In the genomic region with DNA sequence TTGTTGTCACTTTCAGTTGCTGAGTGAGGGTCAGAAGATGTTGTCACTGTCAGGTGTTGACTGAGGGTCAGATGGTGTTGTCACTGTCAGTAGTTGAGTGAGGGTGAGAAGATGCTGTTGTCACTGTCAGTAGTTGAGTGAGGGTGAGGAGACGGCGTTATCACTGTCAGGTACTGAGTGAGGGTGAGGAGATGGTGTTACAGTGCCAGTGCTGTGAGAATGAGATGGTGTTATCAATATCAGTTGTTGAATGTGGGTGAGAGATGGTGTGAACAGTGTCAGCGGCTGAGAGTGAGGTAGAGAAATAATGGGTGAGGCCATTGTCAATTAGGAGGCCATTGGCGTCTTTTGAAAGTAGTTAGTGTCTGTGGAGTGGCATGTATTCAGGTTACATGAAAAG, we compare ENCODE assay signal across 13 cellular contexts. TPM values are rescaled to one million over a fixed set of nuclear protein-coding genes. Genes with fewer than 3 reads are reported as not detected.
DNase-seq lines count a peak whose midpoint lies in the region; ATAC-seq and TF ChIP-seq lines count a peak whose summit lies in the region.
"Had no signal": no experiment of that assay in that cellular context is flagged by ENCODE, and none has a peak within 500 bp of the region (broad histone marks: within the 10 kb centered on the region; RNA-seq: fewer than 3 reads in every experiment).

No MANE protein-coding gene starts in this region.

- H3K9me3 ChIP-seq in OCI-LY1 (ENCODE audit: low read length) = no peaks in the 10 kb centered on the region; the same call in 1 of the 2 replicates
- no peaks in the 10 kb centered on the region for H3K9me3 ChIP-seq in parathyroid adenoma (ENCODE audit: control insufficient read depth, low read length)
- no peaks in the 10 kb centered on the region for H3K9me3 ChIP-seq in tibial nerve
- H3K9me3 ChIP-seq: colonic mucosa, left lung had no signal

- CTCF ChIA-PET in activated CD4-positive, alpha-beta T cell treated with anti-CD3 and anti-CD28 coated beads for 36 hours (lab: Charles Lee) = interaction anchor here (0.6 to 0.9 kb wide), 2 partner anchors 58 to 966 kb away, joined by 3 to 4 read pairs; no protein-coding TSS in a partner anchor

- H3K4me1 ChIP-seq in OCI-LY1 (ENCODE audit: insufficient read depth, low read length, severe bottlenecking) = peaks cover 20% of the 10 kb centered on the region
- peaks cover 6% of the 10 kb centered on the region for H3K4me1 ChIP-seq in parathyroid adenoma
- peaks cover 0 to 20% (median 3%) of the 10 kb centered on the region in 4 donors for H3K4me1 ChIP-seq in tibial nerve

- H4K20me1 ChIP-seq in OCI-LY1 (ENCODE audit: insufficient read depth, low read length) = no peaks in the 10 kb centered on the region

- TF ChIP-seq EP300 in tibial nerve (IDR thresholded peaks at IDR 0.05) = no peak

- intact Hi-C loops in activated CD4-positive, alpha-beta T cell treated with anti-CD3 and anti-CD28 coated beads for 36 hours (cut with DNase I, micrococcal nuclease) = loop anchor here (2.0 to 5.0 kb wide), 5 partner anchors 90 to 1041 kb away; partner anchors contain the start of genes ADNP2 (in 1 of the 2), RBFA (in 1 of the 2) and SLC66A2 (in 1 of the 2)

- no peak for ATAC-seq in activated CD4-positive, alpha-beta T cell treated with anti-CD3 and anti-CD28 coated beads for 36 hours
- ATAC-seq in GM21390 (IDR thresholded peaks at IDR 0.05; ENCODE audit: unreplicated experiment) = no peak

- peak overlapping the region; percentile 87 for H3K4me3 Mint-ChIP-seq in activated CD4-positive, alpha-beta T cell treated with anti-CD3 and anti-CD28 coated beads for 36 hours

- peak overlapping the region; percentile 71; the same call in 1 of the 2 replicates for H3K4me2 ChIP-seq in OCI-LY1 (ENCODE audit: low read length)
- H3K4me2 ChIP-seq in parathyroid adenoma (ENCODE audit: low read length) = no peak overlapping the region

- H3K79me2 ChIP-seq in OCI-LY1 (ENCODE audit: insufficient read depth, low read length) (peaks cover 25% of the 10 kb centered on the region), parathyroid adenoma (peaks cover 4% of the 10 kb centered on the region)

- H3K9me2 ChIP-seq in OCI-LY1 (ENCODE audit: low read depth, low read length) = no peaks in the 10 kb centered on the region

- TF ChIP-seq CTCF in OCI-LY1 (IDR thresholded peaks at IDR 0.05; ENCODE audit: low read length) (no peak), parathyroid adenoma (IDR thresholded peaks at IDR 0.05) (no peak), tibial nerve (IDR thresholded peaks at IDR 0.05) (no peak)

- H3F3A ChIP-seq in OCI-LY1 (ENCODE audit: insufficient read depth, low read length) = no peaks in the 10 kb centered on the region

- no peak for DNase-seq in activated CD4-positive, alpha-beta T cell treated with anti-CD3 and anti-CD28 coated beads for 36 hours
- DNase-seq in activated CD4-positive, alpha-beta T cell treated with anti-CD3 and anti-CD28 coated beads, Interleukin-2, amount 50 U/mL, for 4 hours = no peak
- DNase-seq in cerebellar cortex (ENCODE audit: low spot score) (peak; percentile 3), tibial nerve (ENCODE audit: low spot score in 2 of 2) (no peak), NCI-H1048 (lab: John Stamatoyannopoulos, UW) (no peak)
- DNase-seq: colonic mucosa, H7, KG1, left lung, NCI-H187 treated with DMSO at 0.1 percent for 48 hours had no signal

- H3K36me3 Mint-ChIP-seq in activated CD4-positive, alpha-beta T cell treated with anti-CD3 and anti-CD28 coated beads for 36 hours (ENCODE audit: low read depth) = peaks cover 36% of the 10 kb centered on the region

- no peaks in the 10 kb centered on the region; the same call in 1 of the 2 replicates for H3K27me3 ChIP-seq in OCI-LY1 (ENCODE audit: insufficient read depth, low read length)
- H3K27me3 ChIP-seq in parathyroid adenoma (ENCODE audit: control insufficient read depth, insufficient read depth, low read length) = no peaks in the 10 kb centered on the region
- H3K27me3 ChIP-seq in tibial nerve = no peaks in the 10 kb centered on the region
- H3K27me3 ChIP-seq: colonic mucosa, left lung had no signal

- H3K4me3 ChIP-seq in OCI-LY1 (ENCODE audit: low read depth, low read length, poor library complexity, severe bottlenecking) (no peak overlapping the region), parathyroid adenoma (ENCODE audit: low read depth, low read length) (no peak overlapping the region), tibial nerve (no peak overlapping the region)

- H3K27me3 Mint-ChIP-seq in activated CD4-positive, alpha-beta T cell treated with anti-CD3 and anti-CD28 coated beads for 36 hours = peaks cover 11% of the 10 kb centered on the region

- WGBS in tibial nerve, 2 donors = 95 to 98% methylated on average over 4 of the region's 4 CpGs

- H3K27ac Mint-ChIP-seq in activated CD4-positive, alpha-beta T cell treated with anti-CD3 and anti-CD28 coated beads for 36 hours = peak overlapping the region; percentile 49

- H3K4me1 Mint-ChIP-seq in activated CD4-positive, alpha-beta T cell treated with anti-CD3 and anti-CD28 coated beads for 36 hours = peaks cover 27% of the 10 kb centered on the region

- H3K36me3 ChIP-seq in OCI-LY1 (ENCODE audit: insufficient read depth, low read length) (no peaks in the 10 kb centered on the region; the same call in 1 of the 2 replicates), parathyroid adenoma (ENCODE audit: control insufficient read depth, insufficient read depth, low read length) (no peaks in the 10 kb centered on the region), tibial nerve (peaks cover 0 to 2% (median 0%) of the 10 kb centered on the region in 3 donors)
- H3K36me3 ChIP-seq: colonic mucosa, left lung had no signal

- no peak overlapping the region for H3K27ac ChIP-seq in OCI-LY1 (ENCODE audit: low read depth, low read length, poor library complexity, severe bottlenecking)
- H3K27ac ChIP-seq in parathyroid adenoma = no peak overlapping the region
- peak overlapping the region in 1 of 4 donors; percentile 98 for H3K27ac ChIP-seq in tibial nerve

- no peak overlapping the region for H2AFZ ChIP-seq in OCI-LY1 (ENCODE audit: low read length)
- H2AFZ ChIP-seq in parathyroid adenoma = peak overlapping the region; percentile 94

- POLR2A ChIA-PET in activated CD4-positive, alpha-beta T cell treated with anti-CD3 and anti-CD28 coated beads for 36 hours (lab: Charles Lee) = no interaction called here

- no peak for TF ChIP-seq POLR2A in tibial nerve (IDR thresholded peaks at IDR 0.05)

- peaks cover 23% of the 10 kb centered on the region for H3K9me3 Mint-ChIP-seq in activated CD4-positive, alpha-beta T cell treated with anti-CD3 and anti-CD28 coated beads for 36 hours (ENCODE audit: low read depth)

- H3K9ac ChIP-seq in OCI-LY1 (ENCODE audit: low read length) = no peak overlapping the region
- H3K9ac ChIP-seq in parathyroid adenoma = no peak overlapping the region

RNA-seq across cellular contexts. Expression of gene ATP9B, which starts 1.6 kb away (rescaled TPM):
- total RNA-seq in activated CD4-positive, alpha-beta T cell treated with anti-CD3 and anti-CD28 coated beads for 36 hours = 10 to 100 TPM; 19.4 to 20.8 TPM
- total RNA-seq in tibial nerve = 10 to 100 TPM; 56.9 to 68.7 (median 59.8) TPM
